In genomic region chr13:50152655-50153309, GRCh38 we compare ENCODE assay signal across 1 cellular context.
TF ChIP-seq lines count a peak whose summit lies in the region.

No MANE protein-coding gene starts in this region.

TF ChIP-seq in GM23338, 12 proteins besides CTCF, POLR2A, EP300 and RAD21 (continued from another document):
- TF ChIP-seq ZNF462 (CRISPR knock-in tag; IDR thresholded peaks at IDR 0.05) (no peak), REST (IDR thresholded peaks at IDR 0.05; ENCODE audit: unreplicated experiment) (no peak), JUNB (IDR thresholded peaks at IDR 0.05; ENCODE audit: unreplicated experiment) (no peak), ETS1 (IDR thresholded peaks at IDR 0.05) (no peak), ZNF331 (CRISPR knock-in tag; IDR thresholded peaks at IDR 0.05; ENCODE audit: low read depth) (no peak), CREB1 (CRISPR knock-in tag; IDR thresholded peaks at IDR 0.05; ENCODE audit: low read depth) (no peak), NANOG (IDR thresholded peaks at IDR 0.05; ENCODE audit: borderline replicate concordance) (no peak)
